In genomic region chr5:150651924-150652688, GRCh38 we compare ENCODE assay signal across 1 cellular context.
TF ChIP-seq lines count a peak whose summit lies in the region.

No MANE protein-coding gene starts in this region.

TF ChIP-seq in SK-N-SH, 30 proteins besides CTCF, POLR2A, EP300 and RAD21 (continued from another document):
- TF ChIP-seq IRF3 (IDR thresholded peaks at IDR 0.05; ENCODE audit: low read depth, low read length) (no peak), FOSL2 (IDR thresholded peaks at IDR 0.05; ENCODE audit: borderline replicate concordance, low read depth) (no peak), PBX3 (IDR thresholded peaks at IDR 0.05) (no peak), FOXJ3 (CRISPR knock-in tag; IDR thresholded peaks at IDR 0.05) (no peak), RFX5 (IDR thresholded peaks at IDR 0.05; ENCODE audit: low read length) (no peak), FOXM1 (IDR thresholded peaks at IDR 0.05; ENCODE audit: low read depth) (no peak), RCOR1 (IDR thresholded peaks at IDR 0.05; ENCODE audit: low read length) (no peak), TAF1 (IDR thresholded peaks at IDR 0.05; ENCODE audit: borderline replicate concordance, low read depth, low read length) (no peak), YY1 (IDR thresholded peaks at IDR 0.05; ENCODE audit: low read depth) (no peak), GATA2 (CRISPR knock-in tag; IDR thresholded peaks at IDR 0.05) (no peak), NRF1 (IDR thresholded peaks at IDR 0.05; ENCODE audit: low read depth, low read length) (no peak), SIN3A (IDR thresholded peaks at IDR 0.05; ENCODE audit: borderline replicate concordance, low read depth, low read length) (no peak), EZH2phosphoT487 (IDR thresholded peaks at IDR 0.05; ENCODE audit: borderline replicate concordance, low read depth) (no peak), ELF1 (IDR thresholded peaks at IDR 0.05) (no peak)
